ENCODE assay signal across 18 cellular contexts in the genomic region with DNA sequence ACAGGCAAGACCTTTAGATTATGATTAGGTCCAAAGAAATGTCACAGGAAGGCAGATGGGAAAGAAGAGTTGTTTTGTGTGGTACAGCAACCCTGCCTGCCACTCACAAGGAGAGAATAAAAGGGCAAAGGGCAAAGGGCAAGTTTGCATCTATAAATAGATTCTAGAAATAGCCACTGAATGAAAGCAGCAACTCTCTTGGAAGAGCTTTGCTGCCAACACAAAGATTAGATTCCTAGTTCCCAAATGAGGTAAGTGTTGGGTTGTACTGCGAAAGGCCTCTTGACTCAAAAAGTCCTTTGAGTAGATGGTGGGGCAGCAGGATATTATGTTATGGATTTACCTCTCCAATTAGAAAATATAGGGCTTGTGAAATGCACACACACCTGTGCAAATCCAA.
"Had no signal": no experiment of that assay in that cellular context is flagged by ENCODE, and none has a peak within 500 bp of the region (broad histone marks: within the 10 kb centered on the region; RNA-seq: fewer than 3 reads in every experiment).

No MANE protein-coding gene starts in this region.

- ATAC-seq: left colon; naive thymus-derived CD8-positive, alpha-beta T cell; T-cell had no signal

- DNase-seq: activated CD4-positive, alpha-beta T cell treated with anti-CD3 and anti-CD28 coated beads, Interleukin-2, amount 10 ng/mL, durations not matched to agents 7 days and 5 days; activated CD8-positive, alpha-beta memory T cell treated with anti-CD3 and anti-CD28 coated beads, Interleukin-2, amount 50 U/mL, for 48 hours; activated gamma-delta T cell treated with Interleukin-2 at 50 U/mL for 16 hours; activated naive CD8-positive, alpha-beta T cell treated with anti-CD3 and anti-CD28 coated beads for 36 hours; amygdala; brain microvascular endothelial cell; cerebellar nuclear complex; effector memory CD4-positive, alpha-beta T cell; foreskin fibroblast; left colon; mammary epithelial cell; naive thymus-derived CD8-positive, alpha-beta T cell; occipital lobe; stimulated activated CD4-positive, alpha-beta T cell treated with anti-CD3 and anti-CD28 coated beads, Interleukin-4, amount 100 ng/mL, for 4 hours; stimulated activated CD8-positive, alpha-beta memory T cell treated with anti-CD3 and anti-CD28 coated beads, Interleukin-4, amount 100 ng/mL, for 48 hours; T-cell; T-helper 9 cell had no signal

- H3K4me2 ChIP-seq: smooth muscle cell had no signal

- H3K27ac ChIP-seq: brain microvascular endothelial cell had no signal

- H3K4me3 ChIP-seq: smooth muscle cell had no signal

- H3K27me3 ChIP-seq: brain microvascular endothelial cell had no signal

- H3K36me3 ChIP-seq: brain microvascular endothelial cell had no signal
